8 cellular contexts compared by ENCODE assay signal in genomic region chr12:95002754-95003153, GRCh38. TPM values are rescaled to one million over a fixed set of nuclear protein-coding genes. Genes with fewer than 3 reads are reported as not detected.
DNase-seq lines count a peak whose midpoint lies in the region; ATAC-seq and TF ChIP-seq lines count a peak whose summit lies in the region.

No MANE protein-coding gene starts in this region.

- ATAC-seq in GM21381 (IDR thresholded peaks at IDR 0.05; ENCODE audit: unreplicated experiment): no peak

- intact Hi-C loops in MCF 10A (cut with micrococcal nuclease): no loop called here

- H3K27me3 ChIP-seq in HUES6 (ENCODE audit: control insufficient read depth, insufficient read depth, low read length) (no peaks in the 10 kb centered on the region), mucosa of rectum (ENCODE audit: control insufficient read depth in 2 of 2, insufficient read depth in 2 of 2, low read length in 2 of 2) (no peaks in the 10 kb centered on the region)

- H3K4me3 Mint-ChIP-seq in MCF 10A (ENCODE audit: unreplicated experiment): peak overlapping the region; percentile 94

- H3K4me1 Mint-ChIP-seq in MCF 10A (ENCODE audit: insufficient read depth, unreplicated experiment): peaks cover 14% of the 10 kb centered on the region

- H3K4me1 ChIP-seq in HUES6 (ENCODE audit: control insufficient read depth, insufficient read depth, low read length) (no peaks in the 10 kb centered on the region), mucosa of rectum (ENCODE audit: control insufficient read depth in 2 of 2, insufficient read depth in 2 of 2, low read length in 2 of 2) (peaks cover 3 to 8% of the 10 kb centered on the region in 2 donors)

- peaks cover 6% of the 10 kb centered on the region for H3K9me3 Mint-ChIP-seq in MCF 10A (ENCODE audit: unreplicated experiment)

- H3K4me3 ChIP-seq in AG04449 (ENCODE audit: low read depth, low read length): peak overlapping the region; percentile 92
- peak overlapping the region; percentile 95 for H3K4me3 ChIP-seq in HUES6 (ENCODE audit: low read depth, low read length)
- H3K4me3 ChIP-seq in mucosa of rectum (ENCODE audit: low read length in 2 of 2): peak overlapping the region; percentile 88 to 94

- peak overlapping the region; percentile 89 for H3K9ac ChIP-seq in HUES6 (ENCODE audit: low read length)
- peak overlapping the region; percentile 90 to 95 for H3K9ac ChIP-seq in mucosa of rectum (ENCODE audit: low read depth in 1 of 2, low read length in 2 of 2)

- H3K27ac Mint-ChIP-seq in MCF 10A (ENCODE audit: low read depth, unreplicated experiment): no peak overlapping the region

- no TSS peak for BruUV-seq in MCF 10A (replicated peaks; lab: Mats Ljungman, UMichigan)

- H3K36me3 ChIP-seq in HUES6 (ENCODE audit: control insufficient read depth, insufficient read depth, low read length) (peaks cover 16% of the 10 kb centered on the region), mucosa of rectum (ENCODE audit: control insufficient read depth in 2 of 2, insufficient read depth in 2 of 2, low read length in 2 of 2) (peaks cover 3 to 4% of the 10 kb centered on the region in 2 donors)

- H3K27ac ChIP-seq in HUES6 (ENCODE audit: low read depth, low read length): peak overlapping the region; percentile 71; the same call in 1 of the 2 replicates
- H3K27ac ChIP-seq in mucosa of rectum (ENCODE audit: low read depth in 2 of 2, low read length in 2 of 2): peak overlapping the region; percentile 83 to 89

- H3K27me3 Mint-ChIP-seq in MCF 10A (ENCODE audit: insufficient read depth, unreplicated experiment): no peaks in the 10 kb centered on the region

- peaks cover 9% of the 10 kb centered on the region for H3K36me3 Mint-ChIP-seq in MCF 10A (ENCODE audit: insufficient read depth, unreplicated experiment)

- H3K9me3 ChIP-seq in HUES6 (ENCODE audit: control insufficient read depth, insufficient read depth, low read depth, low read length): peaks cover 6% of the 10 kb centered on the region; the same call in 1 of the 2 replicates
- no peaks in the 10 kb centered on the region for H3K9me3 ChIP-seq in mucosa of rectum (ENCODE audit: control insufficient read depth in 2 of 2, low read length in 2 of 2)

- POLR2A ChIA-PET in AG04449 (lab: Yijun Ruan, JAX): interaction anchor here (1.4 kb wide), 1 partner anchor 19 kb away, joined by 17 read pairs; no protein-coding TSS in a partner anchor
- POLR2A ChIA-PET in MCF 10A (lab: Yijun Ruan, JAX): interaction anchor here (0.7 to 3.0 kb wide), 15 partner anchors 8 to 463 kb away, joined by 3 to 29 read pairs (median 4); partner anchors contain the start of gene NR2C1

- CTCF ChIA-PET in AG04449 (lab: Yijun Ruan, JAX): interaction anchor here (1.3 to 1.5 kb wide), 3 partner anchors 12 to 531 kb away, joined by 3 to 5 read pairs (median 4); no protein-coding TSS in a partner anchor
- CTCF ChIA-PET in MCF 10A (lab: Yijun Ruan, JAX): interaction anchor here (0.7 kb wide), 2 partner anchors 55 to 70 kb away, joined by 3 to 6 read pairs; no protein-coding TSS in a partner anchor

- no peak for DNase-seq in AG04449 (ENCODE audit: low read depth, low spot score)
- no peak for DNase-seq in MCF 10A (ENCODE audit: unreplicated experiment)
- no peak for DNase-seq in SW 1271 (lab: John Stamatoyannopoulos, UW)
- DNase-seq in GM19238 (ENCODE audit: insufficient read length, low spot score): no peak
- DNase-seq in NCI-H2171 treated with DMSO at 0.1 percent for 48 hours (lab: John Stamatoyannopoulos, UW): no peak

- TF ChIP-seq CTCF in AG04449 (IDR thresholded peaks at IDR 0.05; ENCODE audit: insufficient read depth, low read length, missing control alignments) (no peak), MCF 10A (IDR thresholded peaks at IDR 0.05; ENCODE audit: unreplicated experiment) (no peak)

RNA-seq across cellular contexts. Expression of gene NDUFA12, which starts 0.7 kb away (rescaled TPM):
- 112 and 124 TPM in 2 replicates for total RNA-seq in MCF 10A (2022)
